In genomic region chr10:132595021-132595420, GRCh38 we compare ENCODE assay signal across 21 cellular contexts. TPM values are rescaled to one million over a fixed set of nuclear protein-coding genes. Genes with fewer than 3 reads are reported as not detected.
DNase-seq lines count a peak whose midpoint lies in the region; ATAC-seq and TF ChIP-seq lines count a peak whose summit lies in the region.
"Had no signal": no experiment of that assay in that cellular context is flagged by ENCODE, and none has a peak within 500 bp of the region (broad histone marks: within the 10 kb centered on the region; RNA-seq: fewer than 3 reads in every experiment).

No MANE protein-coding gene starts in this region.

- no peak overlapping the region for H2BK120ac ChIP-seq in neuronal stem cell (ENCODE audit: low read depth, low read length)

- no peak overlapping the region for H3K23ac ChIP-seq in neuronal stem cell (ENCODE audit: low read depth, low read length, poor library complexity)

- H3K4ac ChIP-seq in neuronal stem cell (ENCODE audit: low read length), result no peak overlapping the region

- ATAC-seq in natural killer cell (no peak), thoracic aorta (ENCODE audit: insufficient number of reproducible peaks, low FRiP score, low read depth) (no peak), GM21447 (IDR thresholded peaks at IDR 0.05; ENCODE audit: unreplicated experiment) (no peak), GM19351 (IDR thresholded peaks at IDR 0.05; ENCODE audit: unreplicated experiment) (no peak)
- no peak for ATAC-seq in natural killer cell treated with Interleukin-12 subunit alpha and Interleukin-12 subunit beta and Interleukin-15 and Interleukin-18, amount 100 ng/mL, for 72 hours
- ATAC-seq: A549, HepG2 had no signal

- no peak overlapping the region for H3K4me3 ChIP-seq in coronary artery
- H3K4me3 ChIP-seq in neuronal stem cell (ENCODE audit: low read length in 2 of 2), result no peak overlapping the region
- H3K4me3 ChIP-seq in thoracic aorta, result no peak overlapping the region
- H3K4me3 ChIP-seq: A549 had no signal

- H3K4me1 Mint-ChIP-seq in natural killer cell, result peaks cover 31 to 53% of the 10 kb centered on the region in 2 donors
- H3K4me1 Mint-ChIP-seq in natural killer cell treated with Interleukin-12 subunit alpha and Interleukin-12 subunit beta and Interleukin-15 and Interleukin-18, amount 100 ng/mL, for 72 hours (ENCODE audit: low read depth in 2 of 2), result peaks cover 51 to 59% of the 10 kb centered on the region in 2 donors

- H3K27me3 ChIP-seq in neuronal stem cell (ENCODE audit: control insufficient read depth in 3 of 3, insufficient read depth in 3 of 3, low read depth in 1 of 3, low read length in 3 of 3) (no peaks in the 10 kb centered on the region), thoracic aorta (replicated peaks; ENCODE audit: insufficient read depth) (no peaks in the 10 kb centered on the region)

- H3K9me3 ChIP-seq in neuronal stem cell (replicated peaks in 1 of 2; ENCODE audit: control insufficient read depth in 2 of 2, insufficient read depth in 1 of 2, low read depth in 1 of 2, low read length in 2 of 2), result peaks cover 9 to 16% of the 10 kb centered on the region in 2 donors
- H3K9me3 ChIP-seq in thoracic aorta, result no peaks in the 10 kb centered on the region

- no peak overlapping the region for H3K9ac ChIP-seq in neuronal stem cell (ENCODE audit: low read depth, low read length, poor library complexity)

- no peak overlapping the region for H2AFZ ChIP-seq in neuronal stem cell (ENCODE audit: low read length)

- no peak overlapping the region for H3K4me3 Mint-ChIP-seq in natural killer cell
- no peak overlapping the region for H3K4me3 Mint-ChIP-seq in natural killer cell treated with Interleukin-12 subunit alpha and Interleukin-12 subunit beta and Interleukin-15 and Interleukin-18, amount 100 ng/mL, for 72 hours

- H3K36me3 ChIP-seq in neuronal stem cell (replicated peaks in 1 of 2; ENCODE audit: control insufficient read depth in 2 of 2, insufficient read depth in 2 of 2, low read length in 2 of 2), result no peaks in the 10 kb centered on the region
- H3K36me3 ChIP-seq in thoracic aorta, result no peaks in the 10 kb centered on the region

- intact Hi-C loops in natural killer cell (cut with micrococcal nuclease), result loop anchor here (2.0 kb wide), 1 partner anchor 22 kb away; no protein-coding TSS in a partner anchor

- peak overlapping the region; percentile 58 for H3K14ac ChIP-seq in neuronal stem cell (ENCODE audit: low read length)

- H2BK15ac ChIP-seq in neuronal stem cell (ENCODE audit: low read length), result no peak overlapping the region

- no peak overlapping the region for H2BK5ac ChIP-seq in neuronal stem cell (ENCODE audit: low read length)

- H3K79me1 ChIP-seq in neuronal stem cell (ENCODE audit: low read depth, low read length), result peaks cover 12% of the 10 kb centered on the region

- H4K8ac ChIP-seq in neuronal stem cell (ENCODE audit: low read depth, low read length), result no peak overlapping the region

- no peaks in the 10 kb centered on the region for H3K9me3 Mint-ChIP-seq in natural killer cell
- peaks cover under 1% of the 10 kb centered on the region for H3K9me3 Mint-ChIP-seq in natural killer cell treated with Interleukin-12 subunit alpha and Interleukin-12 subunit beta and Interleukin-15 and Interleukin-18, amount 100 ng/mL, for 72 hours

- TF ChIP-seq CTCF in natural killer cell (IDR thresholded peaks at IDR 0.05), result no peak
- TF ChIP-seq CTCF in coronary artery (IDR thresholded peaks at IDR 0.05), result no peak
- no peak for TF ChIP-seq CTCF in thoracic aorta (IDR thresholded peaks at IDR 0.05)

- WGBS in neuronal stem cell (ENCODE audit: extremely low coverage in 2 of 2, insufficient read length in 2 of 2, insufficient replicate concordance in 1 of 2), 2 donors, result no CpG with 5 or more reads among the region's 11 CpGs

- H3K4me1 ChIP-seq in neuronal stem cell (ENCODE audit: control insufficient read depth in 2 of 2, insufficient read depth in 1 of 2, low read depth in 1 of 2, low read length in 2 of 2), result peaks cover 6 to 15% of the 10 kb centered on the region in 2 donors
- peaks cover 51 to 81% of the 10 kb centered on the region in 2 donors for H3K4me1 ChIP-seq in thoracic aorta (ENCODE audit: control insufficient read depth in 1 of 2, low read depth in 2 of 2)

- H3K36me3 Mint-ChIP-seq in natural killer cell, result peaks cover 2% of the 10 kb centered on the region
- H3K36me3 Mint-ChIP-seq in natural killer cell treated with Interleukin-12 subunit alpha and Interleukin-12 subunit beta and Interleukin-15 and Interleukin-18, amount 100 ng/mL, for 72 hours, result peaks cover 7% of the 10 kb centered on the region

- no peak overlapping the region for H2BK12ac ChIP-seq in neuronal stem cell (ENCODE audit: low read length)

- H3K4me2 ChIP-seq in neuronal stem cell (ENCODE audit: insufficient read depth, low read length, poor library complexity, severe bottlenecking), result no peak overlapping the region
- H3K4me2 ChIP-seq: A549 had no signal

- peak overlapping the region; percentile 17 to 84 for H3K27ac Mint-ChIP-seq in natural killer cell
- peak overlapping the region in 1 of 2 donors; percentile 7 for H3K27ac Mint-ChIP-seq in natural killer cell treated with Interleukin-12 subunit alpha and Interleukin-12 subunit beta and Interleukin-15 and Interleukin-18, amount 100 ng/mL, for 72 hours

- H3K27ac ChIP-seq in coronary artery, result peak overlapping the region; percentile 39
- H3K27ac ChIP-seq in neuronal stem cell (replicated peaks; ENCODE audit: low read length), result no peak overlapping the region
- H3K27ac ChIP-seq in thoracic aorta, result peak overlapping the region; percentile 24 to 35
- H3K27ac ChIP-seq: A549 had no signal

- DNase-seq in natural killer cell (no peak), coronary artery (ENCODE audit: low spot score) (no peak), neuronal stem cell (ENCODE audit: low spot score) (no peak), thoracic aorta (ENCODE audit: low spot score) (no peak), erythroblast (lab: John Stamatoyannopoulos, UW) (no peak)
- DNase-seq in natural killer cell treated with Interleukin-12 subunit alpha and Interleukin-12 subunit beta and Interleukin-15 and Interleukin-18, amount 100 ng/mL, for 72 hours (ENCODE audit: low spot score), result no peak
- DNase-seq: C1 segment of cervical spinal cord; CD8-positive, alpha-beta memory T cell; DMS53; EL; KG1; MV-4-11; NCI-H187; NCI-H2107; NCI-H510A; NCI-H748 treated with DMSO at 0.1 percent for 48 hours; SHP77 had no signal

- TF ChIP-seq POLR2A in erythroblast (IDR thresholded peaks at IDR 0.05; ENCODE audit: low read length), result no peak

- no peak overlapping the region for H4K91ac ChIP-seq in neuronal stem cell (ENCODE audit: low read depth, low read length, poor library complexity)

- H3K18ac ChIP-seq in neuronal stem cell (ENCODE audit: low read length), result no peak overlapping the region

- no peaks in the 10 kb centered on the region for H3K27me3 Mint-ChIP-seq in natural killer cell (ENCODE audit: low read depth in 2 of 2)
- H3K27me3 Mint-ChIP-seq in natural killer cell treated with Interleukin-12 subunit alpha and Interleukin-12 subunit beta and Interleukin-15 and Interleukin-18, amount 100 ng/mL, for 72 hours, result no peaks in the 10 kb centered on the region
- H3K27me3 Mint-ChIP-seq: CD8-positive, alpha-beta memory T cell had no signal

- no peak overlapping the region for H2AK5ac ChIP-seq in neuronal stem cell (ENCODE audit: low read depth, low read length)

RNA-seq across cellular contexts. Expression of gene INPP5A, which starts 57.4 kb away (rescaled TPM):
- total RNA-seq in natural killer cell (10 to 100 TPM; 12.6 to 38.6 (median 18.6) TPM), thoracic aorta (100 to 1,000 TPM; 120 to 142 TPM)
- total RNA-seq in natural killer cell treated with Interleukin-12 subunit alpha and Interleukin-12 subunit beta and Interleukin-15 and Interleukin-18, amount 100 ng/mL, for 72 hours, result 10 to 100 TPM; 14.8 to 18.6 TPM
- 13.4 TPM for polyA plus RNA-seq in neuronal stem cell (2013, experiment 1 of 2)
- polyA plus RNA-seq in neuronal stem cell (2013, experiment 2 of 2), result 13.7 TPM
